ENCODE assay signal across 9 cellular contexts in the genomic region with DNA sequence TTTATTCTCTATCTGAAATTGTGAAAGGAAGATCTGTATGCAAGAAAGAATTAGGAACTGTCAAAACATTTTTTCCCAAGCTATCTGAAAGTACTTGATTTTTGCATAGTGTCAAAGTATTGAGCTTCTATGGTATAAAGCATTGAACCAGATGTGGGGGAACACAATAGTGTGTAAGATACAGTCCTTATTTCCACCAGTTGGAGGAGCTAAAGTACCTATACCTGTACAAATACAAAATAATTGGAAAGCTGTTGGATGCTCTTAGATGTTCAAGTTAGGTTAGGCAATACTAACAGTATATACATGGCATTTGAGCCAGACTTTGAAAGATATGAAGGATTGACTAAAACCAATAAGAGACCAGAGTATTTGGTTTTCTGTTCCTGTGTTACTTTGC.
DNase-seq lines count a peak whose midpoint lies in the region; ATAC-seq, FAIRE-seq and TF ChIP-seq lines count a peak whose summit lies in the region.
"Had no signal": no experiment of that assay in that cellular context is flagged by ENCODE, and none has a peak within 500 bp of the region (broad histone marks: within the 10 kb centered on the region; RNA-seq: fewer than 3 reads in every experiment).

No MANE protein-coding gene starts in this region.

- TF ChIP-seq RAD21 in SK-N-SH (IDR thresholded peaks at IDR 0.05; ENCODE audit: low read length) (no peak), HepG2 (CRISPR knock-in tag; IDR thresholded peaks at IDR 0.05) (no peak)

- TF ChIP-seq POLR2A in HepG2 (IDR thresholded peaks at IDR 0.05; ENCODE audit: insufficient read depth in 1 of 2, low read depth in 2 of 2, low read length in 2 of 2), result no peak

- TF ChIP-seq CTCF in SK-N-SH (IDR thresholded peaks at IDR 0.05) (peak; percentile 48), HepG2 (CRISPR knock-in tag; IDR thresholded peaks at IDR 0.05) (peak; percentile 55), endothelial cell (IDR thresholded peaks at IDR 0.05; ENCODE audit: unreplicated experiment) (no peak)

- peak; percentile 89 for ATAC-seq in HG02884 (IDR thresholded peaks at IDR 0.05; ENCODE audit: unreplicated experiment)
- peak; percentile 84 for ATAC-seq in HepG2

- H3K9me2 ChIP-seq in SK-N-SH, result no peaks in the 10 kb centered on the region

- no peak overlapping the region for H3K27ac ChIP-seq in SK-N-SH (ENCODE audit: low read depth in 2 of 2, low read length in 1 of 2)
- no peak overlapping the region for H3K27ac ChIP-seq in HepG2 (ENCODE audit: extremely low read length, insufficient read depth, low read length)
- H3K27ac ChIP-seq: BLaER1 treated with 17β-estradiol and CSF1 and Interleukin-3, amounts not matched to agents 10 nM and 100 nM had no signal

- intact Hi-C loops in HepG2 (cut with micrococcal nuclease; ENCODE audit: unreplicated experiment), result loop anchor here (5.0 to 10.0 kb wide), 3 partner anchors 88 to 466 kb away; no protein-coding TSS in a partner anchor
- intact Hi-C loops in activated CD4-positive, alpha-beta memory T cell treated with anti-CD3 and anti-CD28 coated beads for 36 hours (cut with micrococcal nuclease), result loop anchor here (2.0 to 5.0 kb wide), 3 partner anchors 266 to 466 kb away; a partner anchor contains a TSS

- no peak overlapping the region for H3K9ac ChIP-seq in SK-N-SH
- no peak overlapping the region for H3K9ac ChIP-seq in HepG2 (ENCODE audit: insufficient read depth, low read depth, low read length)
- H3K9ac ChIP-seq: BLaER1 treated with 17β-estradiol and CSF1 and Interleukin-3, amounts not matched to agents 10 nM and 100 nM had no signal

- in situ Hi-C loops in HepG2 (cut with HindIII; ENCODE audit: extremely low pct_ligation_motif_present, low pct_unique_long_range_greater_than_20kb), result no loop called here

- H3K4me1 ChIP-seq in SK-N-SH (ENCODE audit: control insufficient read depth in 1 of 2, insufficient read depth in 2 of 2, low read depth in 1 of 2, low read length in 1 of 2) (peaks cover 0 to 2% of the 10 kb centered on the region in 2 experiments; a peak in 2 of 4 replicates), HepG2 (ENCODE audit: insufficient read depth, low read length) (no peaks in the 10 kb centered on the region)

- no peaks in the 10 kb centered on the region for H3K4me1 Mint-ChIP-seq in activated CD4-positive, alpha-beta memory T cell treated with anti-CD3 and anti-CD28 coated beads for 36 hours (ENCODE audit: low read depth)
- H3K4me1 Mint-ChIP-seq in endothelial cell (ENCODE audit: unreplicated experiment), result no peaks in the 10 kb centered on the region
- H3K4me1 Mint-ChIP-seq in T-helper 2 cell treated with Interferon-gamma antibody and Interleukin-4, amounts not matched to agents 5 μg/mL and 100 μg/mL, for 36 hours (ENCODE audit: low read depth), result no peaks in the 10 kb centered on the region

- H2AFZ ChIP-seq in SK-N-SH (ENCODE audit: low read depth), result no peak overlapping the region
- H2AFZ ChIP-seq in HepG2 (ENCODE audit: low read length), result no peak overlapping the region

- TF ChIP-seq EP300 in SK-N-SH (IDR thresholded peaks at IDR 0.05; ENCODE audit: borderline replicate concordance in 1 of 2, low read depth in 1 of 2, low read length in 1 of 2) (no peak), HepG2 (IDR thresholded peaks at IDR 0.05; ENCODE audit: low read depth in 2 of 2, low read length in 2 of 2) (no peak), HepG2 (CRISPR knock-in tag; IDR thresholded peaks at IDR 0.05; ENCODE audit: borderline replicate concordance) (no peak)

- no peaks in the 10 kb centered on the region for H3K36me3 Mint-ChIP-seq in activated CD4-positive, alpha-beta memory T cell treated with anti-CD3 and anti-CD28 coated beads for 36 hours
- H3K36me3 Mint-ChIP-seq in endothelial cell (ENCODE audit: low read depth, unreplicated experiment), result no peaks in the 10 kb centered on the region
- H3K36me3 Mint-ChIP-seq in T-helper 2 cell treated with Interferon-gamma antibody and Interleukin-4, amounts not matched to agents 5 μg/mL and 100 μg/mL, for 36 hours (ENCODE audit: low read depth), result no peaks in the 10 kb centered on the region

- H3K27me3 Mint-ChIP-seq in activated CD4-positive, alpha-beta memory T cell treated with anti-CD3 and anti-CD28 coated beads for 36 hours, result peaks cover 4% of the 10 kb centered on the region
- no peaks in the 10 kb centered on the region for H3K27me3 Mint-ChIP-seq in endothelial cell (ENCODE audit: unreplicated experiment)
- H3K27me3 Mint-ChIP-seq in T-helper 2 cell treated with Interferon-gamma antibody and Interleukin-4, amounts not matched to agents 5 μg/mL and 100 μg/mL, for 36 hours (ENCODE audit: low read depth), result peaks cover 4% of the 10 kb centered on the region

- CTCF ChIA-PET in SK-N-SH (lab: Yijun Ruan, JAX) (interaction anchor here (1.3 to 1.8 kb wide), 2 partner anchors 9 to 15 kb away, joined by 6 to 7 read pairs; no protein-coding TSS in a partner anchor), HepG2 (lab: Yijun Ruan, JAX; ENCODE audit: low intra/inter-chr PET ratio, low total read pairs) (no interaction called here)
- CTCF ChIA-PET in activated CD4-positive, alpha-beta memory T cell treated with anti-CD3 and anti-CD28 coated beads for 36 hours (lab: Charles Lee), result interaction anchor here (0.8 to 1.6 kb wide), 7 partner anchors 10 to 318 kb away, joined by 3 to 8 read pairs (median 3); no protein-coding TSS in a partner anchor

- H3K79me2 ChIP-seq in SK-N-SH (ENCODE audit: insufficient read depth) (no peaks in the 10 kb centered on the region), HepG2 (ENCODE audit: insufficient read depth, low read length) (no peaks in the 10 kb centered on the region)

- H4K20me1 ChIP-seq in SK-N-SH (ENCODE audit: insufficient read depth), result no peaks in the 10 kb centered on the region
- H4K20me1 ChIP-seq in HepG2 (ENCODE audit: insufficient read depth, low read length), result no peaks in the 10 kb centered on the region
- H4K20me1 ChIP-seq: BLaER1 treated with 17β-estradiol and CSF1 and Interleukin-3, amounts not matched to agents 10 nM and 100 nM had no signal

- no peak overlapping the region for H3K27ac Mint-ChIP-seq in activated CD4-positive, alpha-beta memory T cell treated with anti-CD3 and anti-CD28 coated beads for 36 hours
- H3K27ac Mint-ChIP-seq in endothelial cell (ENCODE audit: unreplicated experiment), result no peak overlapping the region
- no peak overlapping the region for H3K27ac Mint-ChIP-seq in T-helper 2 cell treated with Interferon-gamma antibody and Interleukin-4, amounts not matched to agents 5 μg/mL and 100 μg/mL, for 36 hours

- H3K9me3 ChIP-seq in SK-N-SH, result no peaks in the 10 kb centered on the region
- no peaks in the 10 kb centered on the region for H3K9me3 ChIP-seq in HepG2 (ENCODE audit: low read length)

- H3K4me3 Mint-ChIP-seq in activated CD4-positive, alpha-beta memory T cell treated with anti-CD3 and anti-CD28 coated beads for 36 hours, result no peak overlapping the region
- H3K4me3 Mint-ChIP-seq in endothelial cell (ENCODE audit: unreplicated experiment), result no peak overlapping the region
- no peak overlapping the region for H3K4me3 Mint-ChIP-seq in T-helper 2 cell treated with Interferon-gamma antibody and Interleukin-4, amounts not matched to agents 5 μg/mL and 100 μg/mL, for 36 hours

- FAIRE-seq in HepG2 (lab: Jason Lieb, UNC), result no peak

- no peaks in the 10 kb centered on the region for H3K9me3 Mint-ChIP-seq in activated CD4-positive, alpha-beta memory T cell treated with anti-CD3 and anti-CD28 coated beads for 36 hours
- H3K9me3 Mint-ChIP-seq in endothelial cell (ENCODE audit: unreplicated experiment), result no peaks in the 10 kb centered on the region
- no peaks in the 10 kb centered on the region for H3K9me3 Mint-ChIP-seq in T-helper 2 cell treated with Interferon-gamma antibody and Interleukin-4, amounts not matched to agents 5 μg/mL and 100 μg/mL, for 36 hours

- H3K36me3 ChIP-seq in SK-N-SH (replicated peaks in 1 of 2; ENCODE audit: control insufficient read depth in 1 of 2, insufficient read depth in 2 of 2, low read length in 1 of 2) (no peaks in the 10 kb centered on the region), HepG2 (replicated peaks in 1 of 2; ENCODE audit: control insufficient read depth in 1 of 2, insufficient read depth in 2 of 2, low read length in 2 of 2) (no peaks in the 10 kb centered on the region)
- H3K36me3 ChIP-seq: BLaER1 treated with 17β-estradiol and CSF1 and Interleukin-3, amounts not matched to agents 10 nM and 100 nM had no signal

- POLR2A ChIA-PET in SK-N-SH (lab: Yijun Ruan, JAX) (no interaction called here), HepG2 (lab: Yijun Ruan, JAX) (no interaction called here)
- POLR2A ChIA-PET in activated CD4-positive, alpha-beta memory T cell treated with anti-CD3 and anti-CD28 coated beads for 36 hours (lab: Charles Lee), result no interaction called here

- H3K4me2 ChIP-seq in SK-N-SH (no peak overlapping the region), HepG2 (ENCODE audit: low read depth, low read length) (no peak overlapping the region)
- H3K4me2 ChIP-seq: BLaER1 treated with 17β-estradiol and CSF1 and Interleukin-3, amounts not matched to agents 10 nM and 100 nM had no signal

- no peak overlapping the region for H3K4me3 ChIP-seq in SK-N-SH (ENCODE audit: low read depth in 2 of 2, low read length in 1 of 2)
- no peak overlapping the region for H3K4me3 ChIP-seq in HepG2 (replicated peaks in 1 of 3; ENCODE audit: insufficient read depth in 1 of 3, low read depth in 2 of 3, low read length in 3 of 3)
- H3K4me3 ChIP-seq: BLaER1 treated with 17β-estradiol and CSF1 and Interleukin-3, amounts not matched to agents 10 nM and 100 nM had no signal

- no peaks in the 10 kb centered on the region for H3F3A ChIP-seq in SK-N-SH (replicated peaks; ENCODE audit: insufficient read depth)

- no TSS peak for BruUV-seq in HepG2 (replicated peaks; lab: Mats Ljungman, UMichigan)

- peak; percentile 16 for DNase-seq in NCI-H82 (lab: John Stamatoyannopoulos, UW)
- no peak for DNase-seq in NCI-H82 treated with DMSO at 0.1 percent for 48 hours (lab: John Stamatoyannopoulos, UW; ENCODE audit: unreplicated experiment)
- DNase-seq in SK-N-SH, result no peak
- DNase-seq in HepG2 (ENCODE audit: low spot score), result peak; percentile 8
- DNase-seq in activated CD4-positive, alpha-beta memory T cell treated with anti-CD3 and anti-CD28 coated beads for 36 hours, result no peak
- no peak for DNase-seq in endothelial cell (ENCODE audit: low spot score)
- no peak for DNase-seq in T-helper 2 cell treated with Interferon-gamma antibody and Interleukin-4, amounts not matched to agents 5 μg/mL and 100 μg/mL, for 36 hours (ENCODE audit: low spot score)

- H3K27me3 ChIP-seq in SK-N-SH (ENCODE audit: insufficient read depth) (no peaks in the 10 kb centered on the region), HepG2 (ENCODE audit: control insufficient read depth in 1 of 2, insufficient read depth in 2 of 2, low read length in 2 of 2) (no peaks in the 10 kb centered on the region)
- H3K27me3 ChIP-seq: BLaER1 treated with 17β-estradiol and CSF1 and Interleukin-3, amounts not matched to agents 10 nM and 100 nM had no signal

TF ChIP-seq in SK-N-SH, 30 proteins besides CTCF, POLR2A, EP300 and RAD21 (continues in another document):
- TF ChIP-seq NFIC (IDR thresholded peaks at IDR 0.05; ENCODE audit: borderline replicate concordance), result no peak
- no peak for TF ChIP-seq TEAD4 (IDR thresholded peaks at IDR 0.05; ENCODE audit: borderline replicate concordance, insufficient read depth)

Comparison
In these comparisons a context has a peak if more than half of its experiments do, and no peak if none do; other contexts are left out.
1. DNase-seq: peak in NCI-H82 (single experiment) and HepG2 (single experiment); none in NCI-H82 treated with DMSO at 0.1 percent for 48 hours (single experiment), SK-N-SH (single experiment), activated CD4-positive, alpha-beta memory T cell treated with anti-CD3 and anti-CD28 coated beads for 36 hours (single experiment), endothelial cell (single experiment) and T-helper 2 cell treated with Interferon-gamma antibody and Interleukin-4, amounts not matched to agents 5 μg/mL and 100 μg/mL, for 36 hours (single experiment).